Comparison of ENCODE assay signal across 11 cellular contexts in genomic region chr12:6646276-6647082, GRCh38. TPM values are rescaled to one million over a fixed set of nuclear protein-coding genes. Genes with fewer than 3 reads are reported as not detected.
A peak's percentile ranks its signal among the peaks of the same experiment; 100 is the strongest.
DNase-seq lines count a peak whose midpoint lies in the region; ATAC-seq and TF ChIP-seq lines count a peak whose summit lies in the region.
"Had no signal": no experiment of that assay in that cellular context is flagged by ENCODE, and none has a peak within 500 bp of the region (broad histone marks: within the 10 kb centered on the region; RNA-seq: fewer than 3 reads in every experiment).

No MANE protein-coding gene starts in this region.

- peaks cover 22% of the 10 kb centered on the region for H3K9me3 Mint-ChIP-seq in T-helper 1 cell treated with Interleukin-12 subunit alpha and Interleukin-12 subunit beta and Interleukin-4 antibody, amounts not matched to agents 30 μg/mL and 1 μg/mL, for 36 hours

- no peak overlapping the region for H3K27ac ChIP-seq in subcutaneous abdominal adipose tissue (ENCODE audit: low read depth, low read length)

- H3K27me3 ChIP-seq in subcutaneous abdominal adipose tissue (ENCODE audit: control insufficient read depth in 5 of 5, insufficient read depth in 4 of 5, low read length in 5 of 5): no peaks in the 10 kb centered on the region

- ATAC-seq in left lobe of liver: peak; percentile 15

- H3K27me3 Mint-ChIP-seq in T-helper 1 cell treated with Interleukin-12 subunit alpha and Interleukin-12 subunit beta and Interleukin-4 antibody, amounts not matched to agents 30 μg/mL and 1 μg/mL, for 36 hours (ENCODE audit: low read depth): peaks cover 12% of the 10 kb centered on the region

- peak overlapping the region; percentile 48 to 78 (median 65) for H3K9ac ChIP-seq in subcutaneous abdominal adipose tissue (ENCODE audit: low read length in 5 of 5)

- H3K36me3 ChIP-seq in subcutaneous abdominal adipose tissue (ENCODE audit: control insufficient read depth in 5 of 5, insufficient read depth in 5 of 5, low read length in 5 of 5): peaks cover 0 to 28% (median 23%) of the 10 kb centered on the region in 5 donors

- POLR2A ChIA-PET in HEK293T (lab: Yijun Ruan, JAX): no interaction called here

- peaks cover 10% of the 10 kb centered on the region for H3K4me1 Mint-ChIP-seq in T-helper 1 cell treated with Interleukin-12 subunit alpha and Interleukin-12 subunit beta and Interleukin-4 antibody, amounts not matched to agents 30 μg/mL and 1 μg/mL, for 36 hours (ENCODE audit: low read depth)

- DNase-seq in T-helper 1 cell: no peak
- DNase-seq in cardiac fibroblast (ENCODE audit: low read depth in 2 of 2): no peak
- DNase-seq in left lobe of liver (ENCODE audit: low spot score): no peak
- no peak for DNase-seq in AG20443 (ENCODE audit: low spot score)
- no peak for DNase-seq in HEK293T (ENCODE audit: extremely low spot score)
- DNase-seq in NCI-H2029 treated with DMSO at 0.1 percent for 48 hours (lab: John Stamatoyannopoulos, UW): no peak
- DNase-seq: ACHN; activated effector memory CD4-positive, alpha-beta T cell treated with Interleukin-2 at 50 U/mL for 16 hours; NCI-H446 treated with DMSO at 0.1 percent for 48 hours had no signal

- peaks cover 23% of the 10 kb centered on the region for H3K36me3 Mint-ChIP-seq in T-helper 1 cell treated with Interleukin-12 subunit alpha and Interleukin-12 subunit beta and Interleukin-4 antibody, amounts not matched to agents 30 μg/mL and 1 μg/mL, for 36 hours (ENCODE audit: low read depth)

- H3K4me3 ChIP-seq in cardiac fibroblast (replicated peaks in 1 of 2; ENCODE audit: low read depth in 2 of 2, low read length in 2 of 2): peak overlapping the region; percentile 28 to 39
- H3K4me3 ChIP-seq in subcutaneous abdominal adipose tissue (ENCODE audit: low read depth in 1 of 5, low read length in 5 of 5): peak overlapping the region; percentile 62 to 70 (median 66)

- peaks cover 0 to 34% (median 12%) of the 10 kb centered on the region in 5 donors for H3K4me1 ChIP-seq in subcutaneous abdominal adipose tissue (ENCODE audit: control insufficient read depth in 5 of 5, insufficient read depth in 5 of 5, low read length in 5 of 5)

- no peak for TF ChIP-seq CTCF in cardiac fibroblast (IDR thresholded peaks at IDR 0.05; ENCODE audit: low read depth, low read length)

- H3K9me3 ChIP-seq in subcutaneous abdominal adipose tissue (ENCODE audit: control insufficient read depth in 5 of 5, low read length in 5 of 5): no peaks in the 10 kb centered on the region

- peak overlapping the region; percentile 52 for H3K27ac Mint-ChIP-seq in T-helper 1 cell treated with Interleukin-12 subunit alpha and Interleukin-12 subunit beta and Interleukin-4 antibody, amounts not matched to agents 30 μg/mL and 1 μg/mL, for 36 hours

- H3K4me3 Mint-ChIP-seq in T-helper 1 cell treated with Interleukin-12 subunit alpha and Interleukin-12 subunit beta and Interleukin-4 antibody, amounts not matched to agents 30 μg/mL and 1 μg/mL, for 36 hours: peak overlapping the region; percentile 66

- CTCF ChIA-PET in HEK293T (lab: Yijun Ruan, JAX): interaction anchor here (0.6 kb wide), 1 partner anchor 17 kb away, joined by 4 read pairs; no protein-coding TSS in a partner anchor

TF ChIP-seq in HEK293T, 16 proteins besides CTCF, POLR2A, EP300 and RAD21:
- TF ChIP-seq L3MBTL2 (conservative IDR thresholded peaks at IDR 0.05) (no peak), BHLHE40 (IDR thresholded peaks at IDR 0.05; ENCODE audit: borderline replicate concordance) (no peak), LEF1 (IDR thresholded peaks at IDR 0.05; ENCODE audit: borderline replicate concordance) (no peak), ZNF384 (IDR thresholded peaks at IDR 0.05) (no peak)

RNA-seq across cellular contexts. Expression of gene ACRBP, which starts 0.8 kb away (rescaled TPM):
- total RNA-seq in left lobe of liver: 3.2 TPM

RNA-seq across cellular contexts. Expression of gene LPAR5, which starts 10.7 kb away (rescaled TPM):
- total RNA-seq in left lobe of liver: 0.88 TPM

RNA-seq across cellular contexts. Expression of gene ING4, which starts 16.4 kb away (rescaled TPM):
- total RNA-seq in left lobe of liver: 14.4 TPM

RNA-seq across cellular contexts. Expression of gene CHD4, which starts 39.3 kb away (rescaled TPM):
- total RNA-seq in left lobe of liver: 87.3 TPM

RNA-seq across cellular contexts. Expression of gene ZNF384, which starts 42.7 kb away (rescaled TPM):
- 20.3 TPM for total RNA-seq in left lobe of liver
